Comparison of ENCODE assay signal across 2 cellular contexts in genomic region chr7:134887523-134887922, GRCh38.
TF ChIP-seq lines count a peak whose summit lies in the region.

No MANE protein-coding gene starts in this region.

TF ChIP-seq in IMR-90, 13 proteins besides CTCF, POLR2A, EP300 and RAD21:
- TF ChIP-seq ELK1 (IDR thresholded peaks at IDR 0.05; ENCODE audit: borderline replicate concordance, low read depth, low read length), result no peak
- TF ChIP-seq CHD1 (IDR thresholded peaks at IDR 0.05; ENCODE audit: low read depth, low read length), result no peak
- no peak for TF ChIP-seq SMC3 (IDR thresholded peaks at IDR 0.05; ENCODE audit: low read depth, low read length)
- no peak for TF ChIP-seq RCOR1 (IDR thresholded peaks at IDR 0.05; ENCODE audit: insufficient replicate concordance, low read length)
- TF ChIP-seq FOS (IDR thresholded peaks at IDR 0.05; ENCODE audit: low read depth, low read length), result no peak
- TF ChIP-seq CEBPB (IDR thresholded peaks at IDR 0.05; ENCODE audit: low read depth, low read length), result no peak
- TF ChIP-seq, protein P1, sequence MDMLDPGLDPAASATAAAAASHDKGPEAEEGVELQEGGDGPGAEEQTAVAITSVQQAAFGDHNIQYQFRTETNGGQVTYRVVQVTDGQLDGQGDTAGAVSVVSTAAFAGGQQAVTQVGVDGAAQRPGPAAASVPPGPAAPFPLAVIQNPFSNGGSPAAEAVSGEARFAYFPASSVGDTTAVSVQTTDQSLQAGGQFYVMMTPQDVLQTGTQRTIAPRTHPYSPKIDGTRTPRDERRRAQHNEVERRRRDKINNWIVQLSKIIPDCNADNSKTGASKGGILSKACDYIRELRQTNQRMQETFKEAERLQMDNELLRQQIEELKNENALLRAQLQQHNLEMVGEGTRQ (IDR thresholded peaks at IDR 0.05; ENCODE audit: low read depth, low read length), result no peak
- no peak for TF ChIP-seq RFX5 (IDR thresholded peaks at IDR 0.05; ENCODE audit: low read depth, low read length)
- TF ChIP-seq NFE2L2 (IDR thresholded peaks at IDR 0.05; ENCODE audit: low read depth, low read length), result no peak

TF ChIP-seq in H1, 55 proteins besides CTCF, POLR2A, EP300 and RAD21:
- TF ChIP-seq KDM5A (IDR thresholded peaks at IDR 0.05; ENCODE audit: low read length) (no peak), CBX5 (IDR thresholded peaks at IDR 0.05; ENCODE audit: low read depth, low read length) (no peak), BCL11A (IDR thresholded peaks at IDR 0.05; ENCODE audit: low read depth in 2 of 2, low read length in 2 of 2) (no peak), CBX8 (IDR thresholded peaks at IDR 0.05; ENCODE audit: borderline replicate concordance, low read depth, low read length) (no peak), POU5F1 (IDR thresholded peaks at IDR 0.05; ENCODE audit: low read depth, low read length) (no peak), ATF3 (IDR thresholded peaks at IDR 0.05; ENCODE audit: insufficient read depth, low read depth, low read length) (no peak), FOSL1 (IDR thresholded peaks at IDR 0.05; ENCODE audit: insufficient read depth, low read depth, low read length) (no peak), KDM4A (IDR thresholded peaks at IDR 0.05; ENCODE audit: low read depth, low read length, severe bottlenecking) (no peak), CEBPB (IDR thresholded peaks at IDR 0.05; ENCODE audit: low read depth, low read length) (no peak), ATF2 (IDR thresholded peaks at IDR 0.05; ENCODE audit: low read length) (no peak), RNF2 (IDR thresholded peaks at IDR 0.05; ENCODE audit: borderline replicate concordance, low read depth, low read length, missing control alignments, poor library complexity, severe bottlenecking) (no peak), YY1 (IDR thresholded peaks at IDR 0.05; ENCODE audit: low read depth, low read length) (no peak), SIN3A (conservative IDR thresholded peaks at IDR 0.05 in 1 of 2, IDR thresholded peaks at IDR 0.05 in 1 of 2; ENCODE audit: low read depth in 1 of 2, low read length in 2 of 2) (no peak), SIX5 (IDR thresholded peaks at IDR 0.05; ENCODE audit: low read depth, low read length) (no peak)
